Comparison of ENCODE assay signal across 21 cellular contexts in genomic region chr20:9025643-9026042, GRCh38. TPM values are rescaled to one million over a fixed set of nuclear protein-coding genes. Genes with fewer than 3 reads are reported as not detected.
DNase-seq lines count a peak whose midpoint lies in the region; ATAC-seq, FAIRE-seq and TF ChIP-seq lines count a peak whose summit lies in the region.
"Had no signal": no experiment of that assay in that cellular context is flagged by ENCODE, and none has a peak within 500 bp of the region (broad histone marks: within the 10 kb centered on the region; RNA-seq: fewer than 3 reads in every experiment).

No MANE protein-coding gene starts in this region.

- no peaks in the 10 kb centered on the region for H3K79me2 ChIP-seq in PC-3 (ENCODE audit: low read length)
- no peaks in the 10 kb centered on the region for H3K79me2 ChIP-seq in osteoblast (ENCODE audit: insufficient read depth, low read length)
- H3K79me2 ChIP-seq: hepatocyte had no signal

- intact Hi-C loops in PC-3 (cut with micrococcal nuclease), result no loop called here
- intact Hi-C loops in lower leg skin (cut with DNase I; ENCODE audit: low total_unique reads), result no loop called here
- intact Hi-C loops in activated T-helper 1 cell treated with anti-CD3 and anti-CD28 coated beads, Interleukin-12 subunit alpha, Interleukin-12 subunit beta, Interleukin-2, Interleukin-4 antibody, amounts not matched to agents 30 ng/mL and 10 ng/mL and 1 ng/mL, durations not matched to agents 14 hours and 24 hours and 36 hours (cut with micrococcal nuclease), result no loop called here

- H3K27ac Mint-ChIP-seq in activated T-helper 1 cell treated with anti-CD3 and anti-CD28 coated beads, Interleukin-12 subunit alpha, Interleukin-12 subunit beta, Interleukin-2, Interleukin-4 antibody, amounts not matched to agents 30 ng/mL and 10 ng/mL and 1 ng/mL, durations not matched to agents 14 hours and 24 hours and 36 hours, result no peak overlapping the region
- H3K27ac Mint-ChIP-seq: activated CD8-positive, alpha-beta T cell treated with anti-CD3 and anti-CD28 coated beads for 36 hours; activated T-helper 2 cell treated with anti-CD3 and anti-CD28 coated beads, Interferon-gamma antibody, Interleukin-2, Interleukin-4, amounts not matched to agents 10 μg/mL and 5 μg/mL and 100 μg/mL, durations not matched to agents 14 hours and 24 hours and 36 hours; brain; CD8-positive, alpha-beta T cell; endodermal cell; naive thymus-derived CD8-positive, alpha-beta T cell; type B pancreatic cell had no signal

- H3K27ac ChIP-seq in PC-3 (ENCODE audit: low read length), result peak overlapping the region; percentile 16; the same call in 1 of the 2 replicates
- H3K27ac ChIP-seq in osteoblast (ENCODE audit: low read depth, low read length), result peak overlapping the region; percentile 66
- H3K27ac ChIP-seq: hepatocyte, left lung had no signal

- H3F3A ChIP-seq in PC-3 (ENCODE audit: low read length, unreplicated experiment), result no peaks in the 10 kb centered on the region

- FAIRE-seq in bronchial epithelial cell (lab: Jason Lieb, UNC), result no peak
- FAIRE-seq: TTC549 had no signal

- DNase-seq in Daoy (ENCODE audit: low read depth) (peak; percentile 62), PC-3 (peak; percentile 73), bronchial epithelial cell (ENCODE audit: low read depth) (peak; percentile 73), osteoblast (ENCODE audit: insufficient read length, low spot score, missing footprints) (no peak), lower leg skin (ENCODE audit: low spot score in 2 of 2) (no peak), NCI-H128 (lab: John Stamatoyannopoulos, UW; ENCODE audit: unreplicated experiment) (no peak)
- DNase-seq in stimulated activated CD8-positive, alpha-beta memory T cell treated with anti-CD3 and anti-CD28 coated beads, Interleukin-4, amount 100 ng/mL, for 48 hours, result no peak
- DNase-seq in activated T-helper 1 cell treated with anti-CD3 and anti-CD28 coated beads, Interleukin-12 subunit alpha, Interleukin-12 subunit beta, Interleukin-2, Interleukin-4 antibody, amounts not matched to agents 30 ng/mL and 10 ng/mL and 1 ng/mL, durations not matched to agents 14 hours and 24 hours and 36 hours (ENCODE audit: low spot score), result no peak
- DNase-seq: activated CD8-positive, alpha-beta T cell treated with anti-CD3 and anti-CD28 coated beads for 36 hours; CD8-positive, alpha-beta T cell; endodermal cell; left lung; naive thymus-derived CD8-positive, alpha-beta T cell; NCI-H1436; NCI-H69; stimulated activated CD4-positive, alpha-beta T cell treated with anti-CD3 and anti-CD28 coated beads, Interleukin-1b, Interleukin-23, amount 100 ng/mL, for 48 hours had no signal

- TF ChIP-seq CTCF in PC-3 (conservative IDR thresholded peaks at IDR 0.05; ENCODE audit: low read depth, low read length), result no peak
- no peak for TF ChIP-seq CTCF in bronchial epithelial cell (IDR thresholded peaks at IDR 0.05; ENCODE audit: insufficient read depth, low read length, severe bottlenecking)
- no peak for TF ChIP-seq CTCF in osteoblast (IDR thresholded peaks at IDR 0.05; ENCODE audit: extremely low read depth, low read depth, low read length)
- TF ChIP-seq CTCF in lower leg skin (IDR thresholded peaks at IDR 0.05), result no peak

- TF ChIP-seq POLR2A in lower leg skin (IDR thresholded peaks at IDR 0.05), result no peak

- 77 to 78% methylated on average over 4 of the region's 4 CpGs for WGBS in lower leg skin, 2 donors

- H3K9me3 ChIP-seq in PC-3 (ENCODE audit: low read length) (no peaks in the 10 kb centered on the region), osteoblast (ENCODE audit: low read depth, low read length) (no peaks in the 10 kb centered on the region)
- H3K9me3 ChIP-seq: left lung had no signal

- H3K4me2 ChIP-seq in PC-3 (ENCODE audit: low read length) (peak overlapping the region; percentile 15; the same call in 1 of the 2 replicates), osteoblast (ENCODE audit: insufficient read depth, low read length) (no peak overlapping the region)
- H3K4me2 ChIP-seq: hepatocyte had no signal

- no peak overlapping the region for H3K9ac ChIP-seq in PC-3 (ENCODE audit: low read length)

- H3K9me2 ChIP-seq in PC-3 (replicated peaks; ENCODE audit: low read length), result no peaks in the 10 kb centered on the region

- no peaks in the 10 kb centered on the region for H3K36me3 ChIP-seq in PC-3 (ENCODE audit: low read depth, low read length)
- no peaks in the 10 kb centered on the region for H3K36me3 ChIP-seq in bronchial epithelial cell (ENCODE audit: control insufficient read depth, insufficient read depth, low read length)
- no peaks in the 10 kb centered on the region for H3K36me3 ChIP-seq in osteoblast (ENCODE audit: insufficient read depth, low read length)
- H3K36me3 ChIP-seq: left lung had no signal

- H3K9me3 Mint-ChIP-seq in activated T-helper 1 cell treated with anti-CD3 and anti-CD28 coated beads, Interleukin-12 subunit alpha, Interleukin-12 subunit beta, Interleukin-2, Interleukin-4 antibody, amounts not matched to agents 30 ng/mL and 10 ng/mL and 1 ng/mL, durations not matched to agents 14 hours and 24 hours and 36 hours, result peaks cover 4% of the 10 kb centered on the region
- H3K9me3 Mint-ChIP-seq: activated CD8-positive, alpha-beta T cell treated with anti-CD3 and anti-CD28 coated beads for 36 hours; CD8-positive, alpha-beta T cell; endodermal cell; type B pancreatic cell had no signal

- H3K4me1 Mint-ChIP-seq in activated T-helper 1 cell treated with anti-CD3 and anti-CD28 coated beads, Interleukin-12 subunit alpha, Interleukin-12 subunit beta, Interleukin-2, Interleukin-4 antibody, amounts not matched to agents 30 ng/mL and 10 ng/mL and 1 ng/mL, durations not matched to agents 14 hours and 24 hours and 36 hours (ENCODE audit: low read depth), result no peaks in the 10 kb centered on the region
- H3K4me1 Mint-ChIP-seq: naive thymus-derived CD8-positive, alpha-beta T cell had no signal

- H3K4me3 Mint-ChIP-seq in activated T-helper 1 cell treated with anti-CD3 and anti-CD28 coated beads, Interleukin-12 subunit alpha, Interleukin-12 subunit beta, Interleukin-2, Interleukin-4 antibody, amounts not matched to agents 30 ng/mL and 10 ng/mL and 1 ng/mL, durations not matched to agents 14 hours and 24 hours and 36 hours, result no peak overlapping the region
- H3K4me3 Mint-ChIP-seq: activated CD8-positive, alpha-beta T cell treated with anti-CD3 and anti-CD28 coated beads for 36 hours; brain; CD8-positive, alpha-beta T cell; endodermal cell; naive thymus-derived CD8-positive, alpha-beta T cell; type B pancreatic cell had no signal

- H4K20me1 ChIP-seq in PC-3 (ENCODE audit: low read length), result no peaks in the 10 kb centered on the region
- H4K20me1 ChIP-seq in osteoblast (ENCODE audit: insufficient read depth, low read length), result no peaks in the 10 kb centered on the region

- H3K27me3 ChIP-seq in PC-3 (ENCODE audit: low read length), result no peaks in the 10 kb centered on the region
- H3K27me3 ChIP-seq in bronchial epithelial cell (ENCODE audit: control insufficient read depth, insufficient read depth, low read length), result no peaks in the 10 kb centered on the region
- no peaks in the 10 kb centered on the region for H3K27me3 ChIP-seq in osteoblast (ENCODE audit: insufficient read depth, low read length)
- H3K27me3 ChIP-seq: hepatocyte, left lung had no signal

- CTCF ChIA-PET in PC-3 (lab: Charles Lee), result interaction anchor here (0.7 to 1.3 kb wide), 2 partner anchors 15 to 172 kb away, joined by 3 to 6 read pairs; no protein-coding TSS in a partner anchor

- ATAC-seq in PC-3, result peak; percentile 75
- ATAC-seq: activated CD8-positive, alpha-beta T cell treated with anti-CD3 and anti-CD28 coated beads for 36 hours; CD8-positive, alpha-beta T cell; left lung; naive thymus-derived CD8-positive, alpha-beta T cell had no signal

- H3K27me3 Mint-ChIP-seq in activated T-helper 1 cell treated with anti-CD3 and anti-CD28 coated beads, Interleukin-12 subunit alpha, Interleukin-12 subunit beta, Interleukin-2, Interleukin-4 antibody, amounts not matched to agents 30 ng/mL and 10 ng/mL and 1 ng/mL, durations not matched to agents 14 hours and 24 hours and 36 hours (ENCODE audit: insufficient read depth), result no peaks in the 10 kb centered on the region
- H3K27me3 Mint-ChIP-seq: activated CD8-positive, alpha-beta T cell treated with anti-CD3 and anti-CD28 coated beads for 36 hours; brain; type B pancreatic cell had no signal

- no peaks in the 10 kb centered on the region for H3K36me3 Mint-ChIP-seq in activated T-helper 1 cell treated with anti-CD3 and anti-CD28 coated beads, Interleukin-12 subunit alpha, Interleukin-12 subunit beta, Interleukin-2, Interleukin-4 antibody, amounts not matched to agents 30 ng/mL and 10 ng/mL and 1 ng/mL, durations not matched to agents 14 hours and 24 hours and 36 hours (ENCODE audit: low read depth)
- H3K36me3 Mint-ChIP-seq: brain; CD8-positive, alpha-beta T cell; type B pancreatic cell had no signal

- no peak overlapping the region for H3K4me3 ChIP-seq in PC-3 (ENCODE audit: low read length)
- H3K4me3 ChIP-seq in bronchial epithelial cell (ENCODE audit: low read depth, low read length), result no peak overlapping the region
- no peak overlapping the region for H3K4me3 ChIP-seq in osteoblast (ENCODE audit: insufficient read depth, low read length)
- no peak overlapping the region for H3K4me3 ChIP-seq in lower leg skin (ENCODE audit: low read depth, poor library complexity, severe bottlenecking)
- H3K4me3 ChIP-seq: hepatocyte, left lung had no signal

- BruUV-seq in PC-3 (replicated peaks; lab: Mats Ljungman, UMichigan), result no TSS peak

- H2AFZ ChIP-seq in PC-3 (ENCODE audit: low read length) (peak overlapping the region; percentile 72), osteoblast (ENCODE audit: low read length) (peak overlapping the region; percentile 79)
- H2AFZ ChIP-seq: hepatocyte had no signal

- POLR2A ChIA-PET in PC-3 (lab: Charles Lee; ENCODE audit: unreplicated experiment), result no interaction called here

- H3K4me1 ChIP-seq in PC-3 (ENCODE audit: insufficient read depth, low read length), result peaks cover 11% of the 10 kb centered on the region
- H3K4me1 ChIP-seq in osteoblast (ENCODE audit: insufficient read depth, low read length), result peaks cover 23% of the 10 kb centered on the region
- H3K4me1 ChIP-seq: left lung had no signal

RNA-seq across cellular contexts. Expression of gene PLCB4, which starts 43.2 kb away (rescaled TPM):
- total RNA-seq in Daoy (2014; rRNA removed; shearing (Covaris generic)), result 0.54 and 3.7 TPM in 2 replicates
- total RNA-seq in PC-3 (2014; rRNA removed) (16.9 and 25.4 TPM in 2 replicates), bronchial epithelial cell (1.6 and 2.0 TPM in 2 replicates), osteoblast (13.0 and 25.6 TPM in 2 replicates), lower leg skin (10 to 100 TPM in 1 of 4 donors, 1 to 10 TPM in 3; 2.7 to 11.4 (median 6.5) TPM)
- total RNA-seq in activated T-helper 1 cell treated with anti-CD3 and anti-CD28 coated beads, Interleukin-12 subunit alpha, Interleukin-12 subunit beta, Interleukin-2, Interleukin-4 antibody, amounts not matched to agents 30 ng/mL and 10 ng/mL and 1 ng/mL, durations not matched to agents 14 hours and 24 hours and 36 hours, result not detected in 2 replicates
- total RNA-seq: activated CD8-positive, alpha-beta T cell treated with anti-CD3 and anti-CD28 coated beads for 36 hours; activated T-helper 2 cell treated with anti-CD3 and anti-CD28 coated beads, Interferon-gamma antibody, Interleukin-2, Interleukin-4, amounts not matched to agents 10 μg/mL and 5 μg/mL and 100 μg/mL, durations not matched to agents 14 hours and 24 hours and 36 hours; CD8-positive, alpha-beta T cell; naive thymus-derived CD8-positive, alpha-beta T cell had no signal

Comparison
In these comparisons a context has a peak if more than half of its experiments do, and no peak if none do; other contexts are left out.
1. DNase-seq: peak in Daoy (single experiment), PC-3 (single experiment) and bronchial epithelial cell (single experiment); none in osteoblast (single experiment), stimulated activated CD8-positive, alpha-beta memory T cell treated with anti-CD3 and anti-CD28 coated beads, Interleukin-4, amount 100 ng/mL, for 48 hours (single experiment), lower leg skin (0 of 2), activated T-helper 1 cell treated with anti-CD3 and anti-CD28 coated beads, Interleukin-12 subunit alpha, Interleukin-12 subunit beta, Interleukin-2, Interleukin-4 antibody, amounts not matched to agents 30 ng/mL and 10 ng/mL and 1 ng/mL, durations not matched to agents 14 hours and 24 hours and 36 hours (single experiment) and NCI-H128 (single experiment).